Comparison of ENCODE assay signal across 1 cellular context in genomic region chr9:77018058-77019009, GRCh38.
TF ChIP-seq lines count a peak whose summit lies in the region.

No MANE protein-coding gene starts in this region.

TF ChIP-seq in HEK293, 187 proteins besides CTCF, POLR2A, EP300 and RAD21 (continued from another document and continues in another):
- TF ChIP-seq ZNF518A (tag by site-specific recombination; conservative IDR thresholded peaks at IDR 0.05; ENCODE audit: low read depth) (no peak), ZBTB8A (tag by site-specific recombination; IDR thresholded peaks at IDR 0.05) (peak; percentile 94), ZNF747 (tag by site-specific recombination; IDR thresholded peaks at IDR 0.05) (no peak), ZNF280C (tag by site-specific recombination; IDR thresholded peaks at IDR 0.05) (no peak), ZNF292 (tag by site-specific recombination; IDR thresholded peaks at IDR 0.05; ENCODE audit: borderline replicate concordance, low read depth) (no peak), ZNF768 (tag by site-specific recombination; IDR thresholded peaks at IDR 0.05) (no peak), ZBTB44 (tag by site-specific recombination; IDR thresholded peaks at IDR 0.05) (no peak), ZSCAN5A (tag by site-specific recombination; IDR thresholded peaks at IDR 0.05) (no peak), HOXC10 (CRISPR knock-in tag; IDR thresholded peaks at IDR 0.05) (0 out of 2 replicates have a peak, but pooled peaks have one; percentile 32), ZNF501 (tag by site-specific recombination; IDR thresholded peaks at IDR 0.05) (no peak), OSR2 (tag by site-specific recombination; IDR thresholded peaks at IDR 0.05) (no peak), ZSCAN23 (tag by site-specific recombination; IDR thresholded peaks at IDR 0.05) (no peak), ZNF426 (tag by site-specific recombination; IDR thresholded peaks at IDR 0.05) (no peak), ZNF16 (tag by site-specific recombination; IDR thresholded peaks at IDR 0.05; ENCODE audit: low read depth) (no peak), PRDM10 (tag by site-specific recombination; IDR thresholded peaks at IDR 0.05) (no peak), ZNF175 (tag by site-specific recombination; IDR thresholded peaks at IDR 0.05) (no peak), ZNF76 (tag by site-specific recombination; IDR thresholded peaks at IDR 0.05; ENCODE audit: borderline replicate concordance, low read depth) (peak; percentile 49), KLF17 (tag by site-specific recombination; IDR thresholded peaks at IDR 0.05) (no peak), ZSCAN18 (tag by site-specific recombination; IDR thresholded peaks at IDR 0.05) (no peak), ZNF335 (tag by site-specific recombination; conservative IDR thresholded peaks at IDR 0.05) (peak; percentile 63), KLF9 (tag by site-specific recombination; IDR thresholded peaks at IDR 0.05; ENCODE audit: low read depth) (peak; percentile 64), ZNF560 (tag by site-specific recombination; IDR thresholded peaks at IDR 0.05; ENCODE audit: borderline replicate concordance) (no peak), REPIN1 (tag by site-specific recombination; IDR thresholded peaks at IDR 0.05; ENCODE audit: low read depth) (no peak), KLF16 (tag by site-specific recombination; IDR thresholded peaks at IDR 0.05) (peak; percentile 69; the same call in 1 of the 2 replicates), ZNF302 (tag by site-specific recombination; IDR thresholded peaks at IDR 0.05; ENCODE audit: low read depth) (no peak), OVOL3 (tag by site-specific recombination; IDR thresholded peaks at IDR 0.05) (no peak), ZNF341 (tag by site-specific recombination; IDR thresholded peaks at IDR 0.05; ENCODE audit: low read depth) (peak; percentile 79), PATZ1 (tag by site-specific recombination; IDR thresholded peaks at IDR 0.05) (peak; percentile 82), ZNF221 (tag by site-specific recombination; IDR thresholded peaks at IDR 0.05; ENCODE audit: borderline replicate concordance) (no peak), SP7 (tag by site-specific recombination; IDR thresholded peaks at IDR 0.05) (no peak), ZNF404 (tag by site-specific recombination; IDR thresholded peaks at IDR 0.05) (no peak), ZNF423 (tag by site-specific recombination; IDR thresholded peaks at IDR 0.05) (0 out of 2 replicates have a peak, but pooled peaks have one; percentile 35), ZNF792 (tag by site-specific recombination; IDR thresholded peaks at IDR 0.05) (no peak), ZNF391 (tag by site-specific recombination; IDR thresholded peaks at IDR 0.05; ENCODE audit: borderline replicate concordance, low read depth) (no peak), ZNF488 (tag by site-specific recombination; IDR thresholded peaks at IDR 0.05) (no peak), GLI4 (tag by site-specific recombination; IDR thresholded peaks at IDR 0.05) (no peak), ZNF26 (tag by site-specific recombination; IDR thresholded peaks at IDR 0.05) (no peak)
